ENCODE assay signal across 1 cellular context in the genomic region with DNA sequence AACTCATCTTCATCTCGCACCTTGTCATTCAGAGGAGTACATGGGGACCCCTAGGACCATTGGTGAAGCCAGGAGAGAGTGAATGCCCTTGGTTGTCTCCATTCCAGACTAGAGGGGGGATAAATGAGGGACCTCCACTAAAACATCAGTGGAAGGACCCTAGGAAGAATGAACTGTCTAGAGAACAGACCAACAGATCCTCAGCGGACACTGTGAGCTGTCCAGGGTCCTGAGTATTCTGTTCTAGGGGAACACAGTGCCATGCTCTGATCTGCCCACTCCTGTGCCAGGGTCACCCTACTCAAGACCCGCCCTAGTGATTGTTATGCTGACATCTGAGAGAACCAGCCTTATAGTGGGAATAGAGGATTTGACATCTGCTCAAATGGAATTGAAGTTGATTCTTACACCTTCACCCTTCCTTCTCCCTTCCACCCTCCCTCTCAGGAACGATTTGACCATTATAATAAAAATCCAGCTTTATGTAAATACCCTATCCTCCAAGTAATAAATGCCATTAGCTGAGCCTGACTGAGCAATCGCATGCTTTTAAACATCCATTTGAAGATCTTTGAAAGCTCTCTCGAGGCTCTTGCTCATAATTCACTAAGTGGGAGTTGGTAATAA.
TF ChIP-seq lines count a peak whose summit lies in the region.

No MANE protein-coding gene starts in this region.

TF ChIP-seq in HepG2, 621 proteins besides CTCF, POLR2A, EP300 and RAD21 (continued from another document and continues in another):
- TF ChIP-seq GABPA (IDR thresholded peaks at IDR 0.05; ENCODE audit: low read depth, low read length) (no peak), GABPA (CRISPR knock-in tag; IDR thresholded peaks at IDR 0.05; ENCODE audit: low read depth) (no peak), SNAI1 (CRISPR knock-in tag; IDR thresholded peaks at IDR 0.05; ENCODE audit: borderline replicate concordance) (peak; percentile 38; the same call in 1 of the 2 replicates), BCL6 (CRISPR knock-in tag; IDR thresholded peaks at IDR 0.05) (no peak; the same call in 1 of the 2 replicates), ZNF703 (CRISPR knock-in tag; IDR thresholded peaks at IDR 0.05; ENCODE audit: borderline replicate concordance) (no peak), ZNF549 (CRISPR knock-in tag; IDR thresholded peaks at IDR 0.05) (no peak), RFX5 (IDR thresholded peaks at IDR 0.05; ENCODE audit: low read depth, low read length) (no peak), ZNF17 (CRISPR knock-in tag; IDR thresholded peaks at IDR 0.05) (no peak), ZFP1 (CRISPR knock-in tag; IDR thresholded peaks at IDR 0.05) (no peak; the same call in 1 of the 2 replicates), RBM39 (IDR thresholded peaks at IDR 0.05; ENCODE audit: low read depth, low read length, poor library complexity, severe bottlenecking) (no peak), RELA (CRISPR knock-in tag; IDR thresholded peaks at IDR 0.05) (no peak), SIN3B (IDR thresholded peaks at IDR 0.05; ENCODE audit: low read length) (no peak), CC2D1A (CRISPR knock-in tag; IDR thresholded peaks at IDR 0.05) (no peak), KLF11 (CRISPR knock-in tag; IDR thresholded peaks at IDR 0.05) (peak; percentile 97), NFE2 (CRISPR knock-in tag; IDR thresholded peaks at IDR 0.05) (no peak), STAG1 (CRISPR knock-in tag; IDR thresholded peaks at IDR 0.05) (no peak), ESRRA (CRISPR knock-in tag; IDR thresholded peaks at IDR 0.05; ENCODE audit: low read depth) (no peak), ZBTB42 (CRISPR knock-in tag; IDR thresholded peaks at IDR 0.05) (no peak), TAF1 (CRISPR knock-in tag; IDR thresholded peaks at IDR 0.05) (no peak), HNRNPLL (IDR thresholded peaks at IDR 0.05; ENCODE audit: low read depth, low read length, poor library complexity, severe bottlenecking) (no peak), TGIF2 (CRISPR knock-in tag; IDR thresholded peaks at IDR 0.05) (peak; percentile 97), ZBTB8A (CRISPR knock-in tag; IDR thresholded peaks at IDR 0.05; ENCODE audit: borderline replicate concordance, low read depth) (no peak), ZNF225 (CRISPR knock-in tag; IDR thresholded peaks at IDR 0.05) (no peak), ZFP36L2 (CRISPR knock-in tag; IDR thresholded peaks at IDR 0.05) (no peak), ZNF660 (CRISPR knock-in tag; IDR thresholded peaks at IDR 0.05; ENCODE audit: borderline replicate concordance, low read depth) (no peak), ZC3H4 (CRISPR knock-in tag; IDR thresholded peaks at IDR 0.05; ENCODE audit: borderline replicate concordance) (no peak), ZNF343 (CRISPR knock-in tag; IDR thresholded peaks at IDR 0.05) (no peak), SATB2 (CRISPR knock-in tag; IDR thresholded peaks at IDR 0.05) (peak; percentile 49; the same call in 1 of the 2 replicates), FOXJ3 (CRISPR knock-in tag; IDR thresholded peaks at IDR 0.05; ENCODE audit: borderline replicate concordance) (no peak), ZNF34 (CRISPR knock-in tag; IDR thresholded peaks at IDR 0.05; ENCODE audit: borderline replicate concordance) (no peak), TAF15 (IDR thresholded peaks at IDR 0.05; ENCODE audit: low read depth, low read length, poor library complexity, severe bottlenecking) (no peak), HNRNPL (IDR thresholded peaks at IDR 0.05; ENCODE audit: low read depth, low read length) (no peak), ZNF780A (CRISPR knock-in tag; IDR thresholded peaks at IDR 0.05) (no peak), FOXO1 (CRISPR knock-in tag; IDR thresholded peaks at IDR 0.05) (0 out of 2 replicates have a peak, but pooled peaks have one; percentile 18), JUNB (CRISPR knock-in tag; IDR thresholded peaks at IDR 0.05; ENCODE audit: borderline replicate concordance) (0 out of 2 replicates have a peak, but pooled peaks have one; percentile 26), ELF4 (CRISPR knock-in tag; IDR thresholded peaks at IDR 0.05; ENCODE audit: borderline replicate concordance) (no peak), FOXC1 (CRISPR knock-in tag; IDR thresholded peaks at IDR 0.05; ENCODE audit: borderline replicate concordance) (no peak), FOXK1 (CRISPR knock-in tag; IDR thresholded peaks at IDR 0.05; ENCODE audit: borderline replicate concordance, low read depth) (peak; percentile 68; the same call in 1 of the 2 replicates), YEATS4 (CRISPR knock-in tag; IDR thresholded peaks at IDR 0.05; ENCODE audit: borderline replicate concordance) (no peak), ZNF619 (CRISPR knock-in tag; IDR thresholded peaks at IDR 0.05) (no peak), NFE2L1 (CRISPR knock-in tag; IDR thresholded peaks at IDR 0.05; ENCODE audit: borderline replicate concordance) (no peak), ATM (IDR thresholded peaks at IDR 0.05; ENCODE audit: borderline replicate concordance) (no peak)
- TF ChIP-seq, protein P1, sequence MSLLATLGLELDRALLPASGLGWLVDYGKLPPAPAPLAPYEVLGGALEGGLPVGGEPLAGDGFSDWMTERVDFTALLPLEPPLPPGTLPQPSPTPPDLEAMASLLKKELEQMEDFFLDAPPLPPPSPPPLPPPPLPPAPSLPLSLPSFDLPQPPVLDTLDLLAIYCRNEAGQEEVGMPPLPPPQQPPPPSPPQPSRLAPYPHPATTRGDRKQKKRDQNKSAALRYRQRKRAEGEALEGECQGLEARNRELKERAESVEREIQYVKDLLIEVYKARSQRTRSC (CRISPR knock-in tag; IDR thresholded peaks at IDR 0.05; ENCODE audit: low read depth) = no peak
- TF ChIP-seq, protein P2, sequence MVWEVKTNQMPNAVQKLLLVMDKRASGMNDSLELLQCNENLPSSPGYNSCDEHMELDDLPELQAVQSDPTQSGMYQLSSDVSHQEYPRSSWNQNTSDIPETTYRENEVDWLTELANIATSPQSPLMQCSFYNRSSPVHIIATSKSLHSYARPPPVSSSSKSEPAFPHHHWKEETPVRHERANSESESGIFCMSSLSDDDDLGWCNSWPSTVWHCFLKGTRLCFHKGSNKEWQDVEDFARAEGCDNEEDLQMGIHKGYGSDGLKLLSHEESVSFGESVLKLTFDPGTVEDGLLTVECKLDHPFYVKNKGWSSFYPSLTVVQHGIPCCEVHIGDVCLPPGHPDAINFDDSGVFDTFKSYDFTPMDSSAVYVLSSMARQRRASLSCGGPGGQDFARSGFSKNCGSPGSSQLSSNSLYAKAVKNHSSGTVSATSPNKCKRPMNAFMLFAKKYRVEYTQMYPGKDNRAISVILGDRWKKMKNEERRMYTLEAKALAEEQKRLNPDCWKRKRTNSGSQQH (CRISPR knock-in tag; IDR thresholded peaks at IDR 0.05; ENCODE audit: low read depth) = peak; percentile 97
- TF ChIP-seq, protein P3, sequence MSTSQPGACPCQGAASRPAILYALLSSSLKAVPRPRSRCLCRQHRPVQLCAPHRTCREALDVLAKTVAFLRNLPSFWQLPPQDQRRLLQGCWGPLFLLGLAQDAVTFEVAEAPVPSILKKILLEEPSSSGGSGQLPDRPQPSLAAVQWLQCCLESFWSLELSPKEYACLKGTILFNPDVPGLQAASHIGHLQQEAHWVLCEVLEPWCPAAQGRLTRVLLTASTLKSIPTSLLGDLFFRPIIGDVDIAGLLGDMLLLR (CRISPR knock-in tag; IDR thresholded peaks at IDR 0.05) = no peak
- TF ChIP-seq, protein P4, sequence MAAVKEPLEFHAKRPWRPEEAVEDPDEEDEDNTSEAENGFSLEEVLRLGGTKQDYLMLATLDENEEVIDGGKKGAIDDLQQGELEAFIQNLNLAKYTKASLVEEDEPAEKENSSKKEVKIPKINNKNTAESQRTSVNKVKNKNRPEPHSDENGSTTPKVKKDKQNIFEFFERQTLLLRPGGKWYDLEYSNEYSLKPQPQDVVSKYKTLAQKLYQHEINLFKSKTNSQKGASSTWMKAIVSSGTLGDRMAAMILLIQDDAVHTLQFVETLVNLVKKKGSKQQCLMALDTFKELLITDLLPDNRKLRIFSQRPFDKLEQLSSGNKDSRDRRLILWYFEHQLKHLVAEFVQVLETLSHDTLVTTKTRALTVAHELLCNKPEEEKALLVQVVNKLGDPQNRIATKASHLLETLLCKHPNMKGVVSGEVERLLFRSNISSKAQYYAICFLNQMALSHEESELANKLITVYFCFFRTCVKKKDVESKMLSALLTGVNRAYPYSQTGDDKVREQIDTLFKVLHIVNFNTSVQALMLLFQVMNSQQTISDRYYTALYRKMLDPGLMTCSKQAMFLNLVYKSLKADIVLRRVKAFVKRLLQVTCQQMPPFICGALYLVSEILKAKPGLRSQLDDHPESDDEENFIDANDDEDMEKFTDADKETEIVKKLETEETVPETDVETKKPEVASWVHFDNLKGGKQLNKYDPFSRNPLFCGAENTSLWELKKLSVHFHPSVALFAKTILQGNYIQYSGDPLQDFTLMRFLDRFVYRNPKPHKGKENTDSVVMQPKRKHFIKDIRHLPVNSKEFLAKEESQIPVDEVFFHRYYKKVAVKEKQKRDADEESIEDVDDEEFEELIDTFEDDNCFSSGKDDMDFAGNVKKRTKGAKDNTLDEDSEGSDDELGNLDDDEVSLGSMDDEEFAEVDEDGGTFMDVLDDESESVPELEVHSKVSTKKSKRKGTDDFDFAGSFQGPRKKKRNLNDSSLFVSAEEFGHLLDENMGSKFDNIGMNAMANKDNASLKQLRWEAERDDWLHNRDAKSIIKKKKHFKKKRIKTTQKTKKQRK (IDR thresholded peaks at IDR 0.05; ENCODE audit: low read length) = no peak
- TF ChIP-seq, protein P5, sequence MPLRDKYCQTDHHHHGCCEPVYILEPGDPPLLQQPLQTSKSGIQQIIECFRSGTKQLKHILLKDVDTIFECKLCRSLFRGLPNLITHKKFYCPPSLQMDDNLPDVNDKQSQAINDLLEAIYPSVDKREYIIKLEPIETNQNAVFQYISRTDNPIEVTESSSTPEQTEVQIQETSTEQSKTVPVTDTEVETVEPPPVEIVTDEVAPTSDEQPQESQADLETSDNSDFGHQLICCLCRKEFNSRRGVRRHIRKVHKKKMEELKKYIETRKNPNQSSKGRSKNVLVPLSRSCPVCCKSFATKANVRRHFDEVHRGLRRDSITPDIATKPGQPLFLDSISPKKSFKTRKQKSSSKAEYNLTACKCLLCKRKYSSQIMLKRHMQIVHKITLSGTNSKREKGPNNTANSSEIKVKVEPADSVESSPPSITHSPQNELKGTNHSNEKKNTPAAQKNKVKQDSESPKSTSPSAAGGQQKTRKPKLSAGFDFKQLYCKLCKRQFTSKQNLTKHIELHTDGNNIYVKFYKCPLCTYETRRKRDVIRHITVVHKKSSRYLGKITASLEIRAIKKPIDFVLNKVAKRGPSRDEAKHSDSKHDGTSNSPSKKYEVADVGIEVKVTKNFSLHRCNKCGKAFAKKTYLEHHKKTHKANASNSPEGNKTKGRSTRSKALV (CRISPR knock-in tag; IDR thresholded peaks at IDR 0.05) = no peak
- TF ChIP-seq, protein P6, sequence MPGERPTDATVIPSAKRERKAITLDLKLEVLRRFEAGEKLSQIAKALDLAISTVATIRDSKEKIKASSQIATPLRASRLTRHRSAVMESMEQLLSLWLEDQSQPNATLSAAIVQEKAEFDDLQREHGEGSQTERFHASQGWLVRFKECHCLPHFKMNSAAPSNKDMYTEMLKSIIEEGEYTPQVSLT (CRISPR knock-in tag; IDR thresholded peaks at IDR 0.05; ENCODE audit: borderline replicate concordance, low read depth) = no peak
- TF ChIP-seq, protein P7, sequence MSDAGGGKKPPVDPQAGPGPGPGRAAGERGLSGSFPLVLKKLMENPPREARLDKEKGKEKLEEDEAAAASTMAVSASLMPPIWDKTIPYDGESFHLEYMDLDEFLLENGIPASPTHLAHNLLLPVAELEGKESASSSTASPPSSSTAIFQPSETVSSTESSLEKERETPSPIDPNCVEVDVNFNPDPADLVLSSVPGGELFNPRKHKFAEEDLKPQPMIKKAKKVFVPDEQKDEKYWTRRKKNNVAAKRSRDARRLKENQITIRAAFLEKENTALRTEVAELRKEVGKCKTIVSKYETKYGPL (CRISPR knock-in tag; IDR thresholded peaks at IDR 0.05) = peak; percentile 32; the same call in 1 of the 2 replicates
- TF ChIP-seq, protein P8, sequence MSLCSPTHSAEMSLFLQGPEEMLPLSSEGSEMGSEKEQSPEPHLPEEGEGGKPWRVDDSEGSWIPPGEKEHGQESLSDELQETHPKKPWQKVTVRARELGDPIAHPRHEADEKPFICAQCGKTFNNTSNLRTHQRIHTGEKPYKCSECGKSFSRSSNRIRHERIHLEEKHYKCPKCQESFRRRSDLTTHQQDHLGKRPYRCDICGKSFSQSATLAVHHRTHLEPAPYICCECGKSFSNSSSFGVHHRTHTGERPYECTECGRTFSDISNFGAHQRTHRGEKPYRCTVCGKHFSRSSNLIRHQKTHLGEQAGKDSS (CRISPR knock-in tag; IDR thresholded peaks at IDR 0.05; ENCODE audit: borderline replicate concordance, low read depth) = peak; percentile 28; the same call in 1 of the 2 replicates
- TF ChIP-seq, protein P9, sequence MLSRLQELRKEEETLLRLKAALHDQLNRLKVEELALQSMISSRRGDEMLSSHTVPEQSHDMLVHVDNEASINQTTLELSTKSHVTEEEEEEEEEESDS (CRISPR knock-in tag; IDR thresholded peaks at IDR 0.05; ENCODE audit: borderline replicate concordance) = no peak
- TF ChIP-seq, protein P10, sequence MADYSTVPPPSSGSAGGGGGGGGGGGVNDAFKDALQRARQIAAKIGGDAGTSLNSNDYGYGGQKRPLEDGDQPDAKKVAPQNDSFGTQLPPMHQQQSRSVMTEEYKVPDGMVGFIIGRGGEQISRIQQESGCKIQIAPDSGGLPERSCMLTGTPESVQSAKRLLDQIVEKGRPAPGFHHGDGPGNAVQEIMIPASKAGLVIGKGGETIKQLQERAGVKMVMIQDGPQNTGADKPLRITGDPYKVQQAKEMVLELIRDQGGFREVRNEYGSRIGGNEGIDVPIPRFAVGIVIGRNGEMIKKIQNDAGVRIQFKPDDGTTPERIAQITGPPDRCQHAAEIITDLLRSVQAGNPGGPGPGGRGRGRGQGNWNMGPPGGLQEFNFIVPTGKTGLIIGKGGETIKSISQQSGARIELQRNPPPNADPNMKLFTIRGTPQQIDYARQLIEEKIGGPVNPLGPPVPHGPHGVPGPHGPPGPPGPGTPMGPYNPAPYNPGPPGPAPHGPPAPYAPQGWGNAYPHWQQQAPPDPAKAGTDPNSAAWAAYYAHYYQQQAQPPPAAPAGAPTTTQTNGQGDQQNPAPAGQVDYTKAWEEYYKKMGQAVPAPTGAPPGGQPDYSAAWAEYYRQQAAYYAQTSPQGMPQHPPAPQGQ (CRISPR knock-in tag; IDR thresholded peaks at IDR 0.05; ENCODE audit: borderline replicate concordance) = no peak
- TF ChIP-seq, protein P11, sequence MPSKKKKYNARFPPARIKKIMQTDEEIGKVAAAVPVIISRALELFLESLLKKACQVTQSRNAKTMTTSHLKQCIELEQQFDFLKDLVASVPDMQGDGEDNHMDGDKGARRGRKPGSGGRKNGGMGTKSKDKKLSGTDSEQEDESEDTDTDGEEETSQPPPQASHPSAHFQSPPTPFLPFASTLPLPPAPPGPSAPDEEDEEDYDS (CRISPR knock-in tag; IDR thresholded peaks at IDR 0.05) = 0 out of 2 replicates have a peak, but pooled peaks have one; percentile 25
- TF ChIP-seq, protein P12, sequence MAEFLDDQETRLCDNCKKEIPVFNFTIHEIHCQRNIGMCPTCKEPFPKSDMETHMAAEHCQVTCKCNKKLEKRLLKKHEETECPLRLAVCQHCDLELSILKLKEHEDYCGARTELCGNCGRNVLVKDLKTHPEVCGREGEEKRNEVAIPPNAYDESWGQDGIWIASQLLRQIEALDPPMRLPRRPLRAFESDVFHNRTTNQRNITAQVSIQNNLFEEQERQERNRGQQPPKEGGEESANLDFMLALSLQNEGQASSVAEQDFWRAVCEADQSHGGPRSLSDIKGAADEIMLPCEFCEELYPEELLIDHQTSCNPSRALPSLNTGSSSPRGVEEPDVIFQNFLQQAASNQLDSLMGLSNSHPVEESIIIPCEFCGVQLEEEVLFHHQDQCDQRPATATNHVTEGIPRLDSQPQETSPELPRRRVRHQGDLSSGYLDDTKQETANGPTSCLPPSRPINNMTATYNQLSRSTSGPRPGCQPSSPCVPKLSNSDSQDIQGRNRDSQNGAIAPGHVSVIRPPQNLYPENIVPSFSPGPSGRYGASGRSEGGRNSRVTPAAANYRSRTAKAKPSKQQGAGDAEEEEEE (CRISPR knock-in tag; IDR thresholded peaks at IDR 0.05; ENCODE audit: borderline replicate concordance) = no peak
